In genomic region chr7:42283553-42283952, GRCh38 we compare ENCODE assay signal across 27 cellular contexts. TPM values are rescaled to one million over a fixed set of nuclear protein-coding genes. Genes with fewer than 3 reads are reported as not detected.
DNase-seq lines count a peak whose midpoint lies in the region; ATAC-seq and TF ChIP-seq lines count a peak whose summit lies in the region.
"Had no signal": no experiment of that assay in that cellular context is flagged by ENCODE, and none has a peak within 500 bp of the region (broad histone marks: within the 10 kb centered on the region; RNA-seq: fewer than 3 reads in every experiment).

No MANE protein-coding gene starts in this region.

- H3K27me3 ChIP-seq in mammary epithelial cell (ENCODE audit: insufficient read depth, low read length), result no peaks in the 10 kb centered on the region
- H3K27me3 ChIP-seq: adrenal gland, breast epithelium, neural progenitor cell, thyroid gland had no signal

- intact Hi-C loops in mammary epithelial cell (cut with micrococcal nuclease), result no loop called here

- no peaks in the 10 kb centered on the region for H3K36me3 ChIP-seq in mammary epithelial cell (ENCODE audit: insufficient read depth, low read length)
- H3K36me3 ChIP-seq: adrenal gland, breast epithelium, neural progenitor cell, thyroid gland had no signal

- H4K20me1 ChIP-seq in mammary epithelial cell (ENCODE audit: insufficient read depth, low read length), result no peaks in the 10 kb centered on the region

- no peak overlapping the region for H3K4me3 Mint-ChIP-seq in stimulated activated naive B cell treated with anti-CD40 and anti-IgM and Interleukin-4, amounts not matched to agents 10 μg/mL and 1 μg/mL and 100 μg/mL, for 72 hours
- H3K4me3 Mint-ChIP-seq in activated CD4-positive, alpha-beta T cell treated with anti-CD3 and anti-CD28 coated beads, Interleukin-2, amount 10 ng/mL, durations not matched to agents 7 days and 5 days, result no peak overlapping the region
- H3K4me3 Mint-ChIP-seq: immature natural killer cell, neural progenitor cell had no signal

- no TSS peak for BruUV-seq in mammary epithelial cell (replicated peaks; lab: Mats Ljungman, UMichigan)

- peaks cover 5 to 13% of the 10 kb centered on the region in 2 donors for H3K27me3 Mint-ChIP-seq in stimulated activated naive B cell treated with anti-CD40 and anti-IgM and Interleukin-4, amounts not matched to agents 10 μg/mL and 1 μg/mL and 100 μg/mL, for 72 hours
- peaks cover 3% of the 10 kb centered on the region for H3K27me3 Mint-ChIP-seq in activated CD4-positive, alpha-beta T cell treated with anti-CD3 and anti-CD28 coated beads, Interleukin-2, amount 10 ng/mL, durations not matched to agents 7 days and 5 days

- POLR2A ChIA-PET in activated CD4-positive, alpha-beta T cell treated with anti-CD3 and anti-CD28 coated beads, Interleukin-2, amount 10 ng/mL, durations not matched to agents 7 days and 5 days (lab: Charles Lee), result no interaction called here

- H3K4me2 ChIP-seq in mammary epithelial cell (ENCODE audit: insufficient read depth, low read depth, low read length), result no peak overlapping the region
- H3K4me2 ChIP-seq: hepatocyte, neural progenitor cell, smooth muscle cell had no signal

- H3K4me1 Mint-ChIP-seq in stimulated activated naive B cell treated with anti-CD40 and anti-IgM and Interleukin-4, amounts not matched to agents 10 μg/mL and 1 μg/mL and 100 μg/mL, for 72 hours, result no peaks in the 10 kb centered on the region
- H3K4me1 Mint-ChIP-seq in activated CD4-positive, alpha-beta T cell treated with anti-CD3 and anti-CD28 coated beads, Interleukin-2, amount 10 ng/mL, durations not matched to agents 7 days and 5 days, result no peaks in the 10 kb centered on the region
- H3K4me1 Mint-ChIP-seq: immature natural killer cell had no signal

- no peak for TF ChIP-seq CTCF in mammary epithelial cell (conservative IDR thresholded peaks at IDR 0.05 in 1 of 2, IDR thresholded peaks at IDR 0.05 in 1 of 2; ENCODE audit: extremely low read depth in 1 of 2, insufficient read depth in 1 of 2, low read depth in 1 of 2, low read length in 2 of 2)

- in situ Hi-C loops in mammary epithelial cell (cut with MboI; ENCODE audit: low sequenced_read_pairs in 2 of 2), result no loop called here

- H3K27ac ChIP-seq in mammary epithelial cell (ENCODE audit: insufficient read depth, low read depth, low read length), result no peak overlapping the region
- H3K27ac ChIP-seq: 22Rv1, adrenal gland, breast epithelium, hepatocyte, neural progenitor cell, SK-N-MC, thyroid gland, VCaP had no signal

- no peaks in the 10 kb centered on the region for H3K79me2 ChIP-seq in mammary epithelial cell (ENCODE audit: insufficient read depth, low read length)
- H3K79me2 ChIP-seq: hepatocyte had no signal

- ATAC-seq in stimulated activated naive B cell treated with anti-CD40 and anti-IgM and Interleukin-4, amounts not matched to agents 10 μg/mL and 1 μg/mL and 100 μg/mL, for 72 hours (replicated peaks), result no peak

- DNase-seq in NCI-H446 treated with DMSO at 0.1 percent for 48 hours (lab: John Stamatoyannopoulos, UW) (peak; percentile 5), NCI-H446 (lab: John Stamatoyannopoulos, UW) (no peak), mammary epithelial cell (peak; percentile 42), iris pigment epithelial cell (ENCODE audit: low read depth) (peak; percentile 27), SW480 (ENCODE audit: low spot score) (no peak), NCI-H2029 treated with DMSO at 0.1 percent for 48 hours (lab: John Stamatoyannopoulos, UW) (no peak)
- no peak for DNase-seq in stimulated activated naive B cell treated with anti-CD40 and anti-IgM and Interleukin-4, amounts not matched to agents 10 μg/mL and 1 μg/mL and 100 μg/mL, for 72 hours
- no peak for DNase-seq in activated CD4-positive, alpha-beta T cell treated with anti-CD3 and anti-CD28 coated beads, Interleukin-2, amount 10 ng/mL, durations not matched to agents 7 days and 5 days
- DNase-seq: activated CD4-positive, alpha-beta T cell treated with anti-CD3 and anti-CD28 coated beads, Interleukin-2, amount 50 U/mL, for 48 hours; activated gamma-delta T cell; adrenal gland; cortex of kidney; DMS53; foreskin melanocyte; immature natural killer cell; Kasumi-1; NCI-H524; stimulated activated naive CD4-positive, alpha-beta T cell; T-helper 2 cell; thyroid gland had no signal

- CTCF ChIA-PET in mammary epithelial cell (lab: Charles Lee; ENCODE audit: low non-redundant PET), result no interaction called here
- CTCF ChIA-PET in activated CD4-positive, alpha-beta T cell treated with anti-CD3 and anti-CD28 coated beads, Interleukin-2, amount 10 ng/mL, durations not matched to agents 7 days and 5 days (lab: Charles Lee), result no interaction called here

- no peak overlapping the region for H2AFZ ChIP-seq in mammary epithelial cell (ENCODE audit: low read depth, low read length)
- H2AFZ ChIP-seq: hepatocyte, neural progenitor cell had no signal

- H3K27ac Mint-ChIP-seq in stimulated activated naive B cell treated with anti-CD40 and anti-IgM and Interleukin-4, amounts not matched to agents 10 μg/mL and 1 μg/mL and 100 μg/mL, for 72 hours, result no peak overlapping the region
- H3K27ac Mint-ChIP-seq in activated CD4-positive, alpha-beta T cell treated with anti-CD3 and anti-CD28 coated beads, Interleukin-2, amount 10 ng/mL, durations not matched to agents 7 days and 5 days, result no peak overlapping the region
- H3K27ac Mint-ChIP-seq: immature natural killer cell, neural progenitor cell had no signal

- H3K4me1 ChIP-seq in mammary epithelial cell (ENCODE audit: insufficient read depth, low read length), result no peaks in the 10 kb centered on the region
- H3K4me1 ChIP-seq: adrenal gland, breast epithelium, neural progenitor cell had no signal

- H3K9me3 Mint-ChIP-seq in stimulated activated naive B cell treated with anti-CD40 and anti-IgM and Interleukin-4, amounts not matched to agents 10 μg/mL and 1 μg/mL and 100 μg/mL, for 72 hours, result no peaks in the 10 kb centered on the region
- no peaks in the 10 kb centered on the region for H3K9me3 Mint-ChIP-seq in activated CD4-positive, alpha-beta T cell treated with anti-CD3 and anti-CD28 coated beads, Interleukin-2, amount 10 ng/mL, durations not matched to agents 7 days and 5 days

- no peak overlapping the region for H3K4me3 ChIP-seq in mammary epithelial cell (replicated peaks in 1 of 3; ENCODE audit: insufficient read depth in 1 of 3, low read depth in 2 of 3, low read length in 3 of 3)
- H3K4me3 ChIP-seq: adrenal gland, breast epithelium, hepatocyte, neural progenitor cell, SK-N-MC, smooth muscle cell, thyroid gland had no signal

- H3K36me3 Mint-ChIP-seq in stimulated activated naive B cell treated with anti-CD40 and anti-IgM and Interleukin-4, amounts not matched to agents 10 μg/mL and 1 μg/mL and 100 μg/mL, for 72 hours, result no peaks in the 10 kb centered on the region
- no peaks in the 10 kb centered on the region for H3K36me3 Mint-ChIP-seq in activated CD4-positive, alpha-beta T cell treated with anti-CD3 and anti-CD28 coated beads, Interleukin-2, amount 10 ng/mL, durations not matched to agents 7 days and 5 days (ENCODE audit: low read depth)
- H3K36me3 Mint-ChIP-seq: immature natural killer cell had no signal

- no peaks in the 10 kb centered on the region for H3K9me3 ChIP-seq in mammary epithelial cell (replicated peaks; ENCODE audit: insufficient read depth, low read length)
- H3K9me3 ChIP-seq: adrenal gland, breast epithelium, thyroid gland had no signal

- no peak overlapping the region for H3K9ac ChIP-seq in mammary epithelial cell (ENCODE audit: insufficient read depth, low read length)
- H3K9ac ChIP-seq: neural progenitor cell had no signal

- 4% methylated on average over 2 of the region's 2 CpGs for WGBS in mammary epithelial cell (ENCODE audit: low coverage, missing lambda C conversion rate)

- dilution Hi-C loops in mammary epithelial cell (cut with HindIII; ENCODE audit: low sequenced_read_pairs), result no loop called here

RNA-seq across cellular contexts. Expression of gene GLI3, which starts 46.5 kb away (rescaled TPM):
- total RNA-seq in mammary epithelial cell, result 10 to 100 TPM in 1 of 2 donors, 1 to 10 TPM in 1; 6.3 to 26.2 TPM
- polyA plus RNA-seq in mammary epithelial cell, result 4.3 TPM
- polyA minus RNA-seq in mammary epithelial cell, result 44.0 TPM
- under 1 TPM in 1 of 2 experiments, not detected in 1; 0.12 TPM for total RNA-seq in activated CD4-positive, alpha-beta T cell treated with anti-CD3 and anti-CD28 coated beads, Interleukin-2, amount 10 ng/mL, durations not matched to agents 7 days and 5 days

Comparison
In these comparisons a context has a peak if more than half of its experiments do, and no peak if none do; other contexts are left out.
1. DNase-seq: peak in NCI-H446 treated with DMSO at 0.1 percent for 48 hours (single experiment), mammary epithelial cell (single experiment) and iris pigment epithelial cell (single experiment); none in NCI-H446 (0 of 2), stimulated activated naive B cell treated with anti-CD40 and anti-IgM and Interleukin-4, amounts not matched to agents 10 μg/mL and 1 μg/mL and 100 μg/mL, for 72 hours (single experiment), SW480 (single experiment), activated CD4-positive, alpha-beta T cell treated with anti-CD3 and anti-CD28 coated beads, Interleukin-2, amount 10 ng/mL, durations not matched to agents 7 days and 5 days (single experiment) and NCI-H2029 treated with DMSO at 0.1 percent for 48 hours (single experiment).
2. RNA of gene GLI3, which starts 46.5 kb away (total RNA-seq): 6.3 to 26.2 TPM in mammary epithelial cell; 0.12 TPM in activated CD4-positive, alpha-beta T cell treated with anti-CD3 and anti-CD28 coated beads, Interleukin-2, amount 10 ng/mL, durations not matched to agents 7 days and 5 days; every median in the first group is over 4 times any median in the second.